ENCODE assay signal across 1 cellular context in genomic region chr10:7818295-7819125, GRCh38.
TF ChIP-seq lines count a peak whose summit lies in the region.

TAF3 (plus strand) TSS chr10:7818505; CDS start chr10:7818710, 205 bp downstream.

TF ChIP-seq in HepG2, 621 proteins besides CTCF, POLR2A, EP300 and RAD21 (continued from another document and continues in another):
- 0 out of 2 replicates have a peak, but pooled peaks have one; percentile 51 for TF ChIP-seq ZNF318 (CRISPR knock-in tag; IDR thresholded peaks at IDR 0.05)
- TF ChIP-seq CENPT (CRISPR knock-in tag; IDR thresholded peaks at IDR 0.05; ENCODE audit: low read depth) = no peak
- peak; percentile 98 for TF ChIP-seq ETV5 (CRISPR knock-in tag; IDR thresholded peaks at IDR 0.05; ENCODE audit: borderline replicate concordance)
- TF ChIP-seq ZNF644 (CRISPR knock-in tag; IDR thresholded peaks at IDR 0.05; ENCODE audit: low read depth) = 0 out of 2 replicates have a peak, but pooled peaks have one; percentile 23
- TF ChIP-seq SMAD9 (CRISPR knock-in tag; IDR thresholded peaks at IDR 0.05) = 0 out of 2 replicates have a peak, but pooled peaks have one; percentile 31
- no peak for TF ChIP-seq ZBTB14 (CRISPR knock-in tag; IDR thresholded peaks at IDR 0.05)
- TF ChIP-seq RFX3 (CRISPR knock-in tag; IDR thresholded peaks at IDR 0.05) = peak; percentile 38; the same call in 1 of the 2 replicates
- no peak for TF ChIP-seq PRPF4 (IDR thresholded peaks at IDR 0.05; ENCODE audit: low read depth, low read length, poor library complexity, severe bottlenecking)
- TF ChIP-seq MLX (CRISPR knock-in tag; IDR thresholded peaks at IDR 0.05) = peak; percentile 76; the same call in 1 of the 2 replicates
- TF ChIP-seq HNRNPK (IDR thresholded peaks at IDR 0.05; ENCODE audit: low read depth, low read length, poor library complexity, severe bottlenecking) = peak; percentile 59
- TF ChIP-seq FOXK1 (CRISPR knock-in tag; IDR thresholded peaks at IDR 0.05; ENCODE audit: borderline replicate concordance, low read depth) = peak; percentile 83; the same call in 1 of the 2 replicates
- TF ChIP-seq CCDC6 (CRISPR knock-in tag; IDR thresholded peaks at IDR 0.05) = 0 out of 2 replicates have a peak, but pooled peaks have one; percentile 83
- peak; percentile 71 for TF ChIP-seq NR2C2 (CRISPR knock-in tag; IDR thresholded peaks at IDR 0.05; ENCODE audit: borderline replicate concordance)
- no peak for TF ChIP-seq ZNF577 (CRISPR knock-in tag; IDR thresholded peaks at IDR 0.05; ENCODE audit: borderline replicate concordance, low read depth)
- TF ChIP-seq KLF11 (CRISPR knock-in tag; IDR thresholded peaks at IDR 0.05) = no peak
- no peak; the same call in 1 of the 2 replicates for TF ChIP-seq NFYC (CRISPR knock-in tag; IDR thresholded peaks at IDR 0.05)
- no peak for TF ChIP-seq PRDM15 (CRISPR knock-in tag; IDR thresholded peaks at IDR 0.05)
- TF ChIP-seq GFI1 (CRISPR knock-in tag; IDR thresholded peaks at IDR 0.05; ENCODE audit: borderline replicate concordance) = peak; percentile 75; the same call in 1 of the 2 replicates
- TF ChIP-seq MLLT10 (CRISPR knock-in tag; IDR thresholded peaks at IDR 0.05) = no peak
- TF ChIP-seq ZNF484 (CRISPR knock-in tag; IDR thresholded peaks at IDR 0.05; ENCODE audit: borderline replicate concordance, low read depth) = no peak
- TF ChIP-seq ZNF737 (CRISPR knock-in tag; IDR thresholded peaks at IDR 0.05; ENCODE audit: borderline replicate concordance) = 0 out of 2 replicates have a peak, but pooled peaks have one; percentile 54
- TF ChIP-seq ZSCAN30 (CRISPR knock-in tag; IDR thresholded peaks at IDR 0.05) = no peak
- TF ChIP-seq ATF2 (CRISPR knock-in tag; IDR thresholded peaks at IDR 0.05) = peak; percentile 86
- no peak for TF ChIP-seq ZFP62 (CRISPR knock-in tag; IDR thresholded peaks at IDR 0.05)
- TF ChIP-seq ZNF703 (CRISPR knock-in tag; IDR thresholded peaks at IDR 0.05; ENCODE audit: borderline replicate concordance) = no peak
- TF ChIP-seq ZSCAN12 (CRISPR knock-in tag; IDR thresholded peaks at IDR 0.05) = no peak
- TF ChIP-seq GMEB2 (CRISPR knock-in tag; IDR thresholded peaks at IDR 0.05; ENCODE audit: low read depth) = peak; percentile 60; the same call in 1 of the 2 replicates
- no peak for TF ChIP-seq ZNF629 (CRISPR knock-in tag; conservative IDR thresholded peaks at IDR 0.05)
- TF ChIP-seq CREB3 (CRISPR knock-in tag; IDR thresholded peaks at IDR 0.05) = 0 out of 2 replicates have a peak, but pooled peaks have one; percentile 56
- no peak for TF ChIP-seq GRHL1 (CRISPR knock-in tag; conservative IDR thresholded peaks at IDR 0.05)
- TF ChIP-seq ZNF552 (CRISPR knock-in tag; IDR thresholded peaks at IDR 0.05; ENCODE audit: borderline replicate concordance) = 0 out of 2 replicates have a peak, but pooled peaks have one; percentile 61
- TF ChIP-seq ZNF614 (CRISPR knock-in tag; IDR thresholded peaks at IDR 0.05; ENCODE audit: borderline replicate concordance) = peak; percentile 93; the same call in 1 of the 2 replicates
- no peak; the same call in 1 of the 2 replicates for TF ChIP-seq KLF13 (CRISPR knock-in tag; IDR thresholded peaks at IDR 0.05)
- TF ChIP-seq SKI (IDR thresholded peaks at IDR 0.05; ENCODE audit: partially characterized antibody) = peak; percentile 17
